ENCODE assay signal across 8 cellular contexts in genomic region chr17:49361902-49362722, GRCh38. TPM values are rescaled to one million over a fixed set of nuclear protein-coding genes. Genes with fewer than 3 reads are reported as not detected.
DNase-seq lines count a peak whose midpoint lies in the region; ATAC-seq and TF ChIP-seq lines count a peak whose summit lies in the region.

TSS of gene ZNF652 (minus strand) at chr17:49362250. CDS start at chr17:49317725, 44,525 bp downstream.

- TF ChIP-seq POLR2A in GM19193 (IDR thresholded peaks at IDR 0.05; ENCODE audit: extremely low read depth, insufficient read depth, insufficient read length), result peak; percentile 51

- peaks cover 14% of the 10 kb centered on the region for H3K4me1 ChIP-seq in colonic mucosa

- TF ChIP-seq CTCF in colonic mucosa (IDR thresholded peaks at IDR 0.05), result no peak

- H3K9me3 ChIP-seq in colonic mucosa, result no peaks in the 10 kb centered on the region

- no peaks in the 10 kb centered on the region for H3K36me3 ChIP-seq in colonic mucosa

- DNase-seq in AML-193 (lab: John Stamatoyannopoulos, UW) (peak; percentile 79), NCI-H524 (lab: John Stamatoyannopoulos, UW) (peak; percentile 95), colonic mucosa (peak; percentile 96), left kidney (ENCODE audit: low read depth, low spot score) (peak; percentile 99)
- peak; percentile 89 for DNase-seq in activated CD4-positive, alpha-beta T cell treated with anti-CD3 and anti-CD28 coated beads for 48 hours
- peak; percentile 87 for DNase-seq in stimulated activated CD4-positive, alpha-beta T cell treated with anti-CD3 and anti-CD28 coated beads, Interleukin-1b, Interleukin-23, amount 100 ng/mL, for 48 hours

- H3K27ac ChIP-seq in colonic mucosa, result peak within 1 kb of the TSS; percentile 89

- ATAC-seq in HG03439 (IDR thresholded peaks at IDR 0.05; ENCODE audit: unreplicated experiment), result peak; percentile 56

- no peaks in the 10 kb centered on the region for H3K27me3 ChIP-seq in colonic mucosa

- H3K4me3 ChIP-seq in colonic mucosa, result peak within 1 kb of the TSS; percentile 63

- intact Hi-C loops in colonic mucosa (cut with DNase I), result no loop called here

- peak within 1 kb of the TSS; percentile 90 to 93 for H3K9ac ChIP-seq in colonic mucosa (ENCODE audit: low read depth in 2 of 2, low read length in 2 of 2)

RNA-seq across cellular contexts. Expression of gene ZNF652, which starts in this region (rescaled TPM):
- total RNA-seq in colonic mucosa, result 10 to 100 TPM; 38.1 to 62.5 TPM

Comparison
In these comparisons a context has a peak if more than half of its experiments do, and no peak if none do; other contexts are left out.
1. Peak in every context shown above with its lines: DNase-seq, ATAC-seq, H3K4me3 ChIP-seq and H3K27ac ChIP-seq.